In the genomic region with DNA sequence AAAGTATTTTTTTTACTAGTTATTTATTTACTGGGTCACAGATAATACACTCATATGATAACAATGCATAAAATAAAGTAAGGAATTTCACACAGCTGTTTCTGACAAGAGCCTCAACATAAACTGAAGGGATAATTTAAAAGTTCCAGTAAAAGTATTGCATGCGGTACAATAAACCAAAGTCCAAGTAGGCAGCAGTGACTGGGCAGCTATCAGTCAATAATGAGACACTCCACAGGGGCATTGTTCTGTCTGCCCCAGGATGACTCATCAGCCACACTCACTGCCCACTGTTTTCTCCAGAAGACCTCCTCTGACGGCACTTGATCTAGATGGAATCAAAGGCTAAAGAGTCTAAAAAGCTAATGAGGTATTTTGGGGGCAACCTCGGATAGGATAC, we compare ENCODE assay signal across 11 cellular contexts.
DNase-seq lines count a peak whose midpoint lies in the region; ATAC-seq and TF ChIP-seq lines count a peak whose summit lies in the region.
"Had no signal": no experiment of that assay in that cellular context is flagged by ENCODE, and none has a peak within 500 bp of the region (broad histone marks: within the 10 kb centered on the region; RNA-seq: fewer than 3 reads in every experiment).

No MANE protein-coding gene starts in this region.

- ATAC-seq in HG03175 (IDR thresholded peaks at IDR 0.05; ENCODE audit: unreplicated experiment) (no peak), GM18858 (IDR thresholded peaks at IDR 0.05; ENCODE audit: unreplicated experiment) (no peak)

- H3K4me3 ChIP-seq in adipocyte (ENCODE audit: low read length) (no peak overlapping the region), MM.1S (ENCODE audit: low read length) (no peak overlapping the region)
- H3K4me3 ChIP-seq: suprapubic skin had no signal

- H3K4me1 ChIP-seq in adipocyte (ENCODE audit: control insufficient read depth, insufficient read depth, low read length) = peaks cover 14% of the 10 kb centered on the region
- no peaks in the 10 kb centered on the region for H3K4me1 ChIP-seq in MM.1S (ENCODE audit: low read length)
- H3K4me1 ChIP-seq: suprapubic skin had no signal

- H3K9me3 ChIP-seq in adipocyte (ENCODE audit: control insufficient read depth, low read length) = peaks cover 4% of the 10 kb centered on the region
- H3K9me3 ChIP-seq in MM.1S (replicated peaks; ENCODE audit: insufficient read depth, low read length) = no peaks in the 10 kb centered on the region
- H3K9me3 ChIP-seq: suprapubic skin had no signal

- H3K36me3 ChIP-seq in adipocyte (ENCODE audit: control insufficient read depth, insufficient read depth, low read length, severe bottlenecking) = no peaks in the 10 kb centered on the region
- no peaks in the 10 kb centered on the region for H3K36me3 ChIP-seq in MM.1S (replicated peaks; ENCODE audit: insufficient read depth, low read length)
- H3K36me3 ChIP-seq: suprapubic skin had no signal

- no peak overlapping the region for H3K4me2 ChIP-seq in MM.1S (ENCODE audit: low read depth, low read length)

- H3K9me2 ChIP-seq in MM.1S (replicated peaks; ENCODE audit: insufficient read depth, low read length) = no peaks in the 10 kb centered on the region

- no peaks in the 10 kb centered on the region for H4K20me1 ChIP-seq in MM.1S (ENCODE audit: insufficient read depth, low read length)

- H3K79me2 ChIP-seq in MM.1S (ENCODE audit: low read length) = no peaks in the 10 kb centered on the region

- no peak overlapping the region for H2AFZ ChIP-seq in MM.1S (ENCODE audit: low read length)

- H3K9ac ChIP-seq in adipocyte (ENCODE audit: low read length) (no peak overlapping the region), MM.1S (ENCODE audit: low read length) (no peak overlapping the region)

- DNase-seq in AG08395 (ENCODE audit: low spot score) (peak; percentile 3), HT-29 (ENCODE audit: low spot score) (peak; percentile 94), adipocyte (ENCODE audit: low read depth) (peak; percentile 49), left kidney (ENCODE audit: low read depth, low spot score) (peak; percentile 3), NCI-H1105 (lab: John Stamatoyannopoulos, UW) (no peak), MM.1S (no peak)
- DNase-seq: activated CD4-positive, alpha-beta T cell treated with anti-CD3 and anti-CD28 coated beads, Interleukin-2, amount 50 U/mL, for 1 hour; NCI-H187 treated with DMSO at 0.1 percent for 48 hours had no signal

- H3F3A ChIP-seq in MM.1S (ENCODE audit: insufficient read depth, low read length) = no peaks in the 10 kb centered on the region

- no peak overlapping the region for H3K27ac ChIP-seq in MM.1S (ENCODE audit: low read length)
- H3K27ac ChIP-seq: suprapubic skin had no signal

- no peak for TF ChIP-seq CTCF in MM.1S (IDR thresholded peaks at IDR 0.05; ENCODE audit: low read length)

- H3K27me3 ChIP-seq in adipocyte (replicated peaks; ENCODE audit: control insufficient read depth, insufficient read depth, low read length) = no peaks in the 10 kb centered on the region
- no peaks in the 10 kb centered on the region for H3K27me3 ChIP-seq in MM.1S (replicated peaks; ENCODE audit: insufficient read depth, low read length)
- H3K27me3 ChIP-seq: suprapubic skin had no signal

Comparison
In these comparisons a context has a peak if more than half of its experiments do, and no peak if none do; other contexts are left out.
1. DNase-seq: peak in AG08395 (single experiment), HT-29 (single experiment), adipocyte (single experiment) and left kidney (single experiment); none in NCI-H1105 (single experiment) and MM.1S (single experiment).